Comparison of ENCODE assay signal across 10 cellular contexts in the genomic region with DNA sequence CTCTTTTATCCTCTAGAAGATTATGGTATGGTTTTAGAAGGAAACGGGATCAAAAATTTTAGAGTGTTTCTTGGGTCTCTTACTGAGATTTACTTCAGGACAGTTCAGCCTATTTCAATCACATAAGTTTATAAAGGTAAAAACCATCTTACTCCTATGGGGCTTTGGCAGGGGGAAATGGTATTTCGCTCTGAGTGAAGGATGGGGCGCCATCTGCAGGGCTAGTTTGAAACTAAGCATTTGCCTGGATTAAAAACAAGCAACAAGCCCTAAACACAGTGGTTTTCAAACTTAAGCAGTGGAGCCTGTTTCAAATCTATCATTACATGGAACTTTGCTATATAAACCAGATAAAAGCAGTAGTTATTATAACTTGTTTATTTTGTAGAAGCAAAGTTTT.
A peak's percentile ranks its signal among the peaks of the same experiment; 100 is the strongest.
DNase-seq lines count a peak whose midpoint lies in the region; ATAC-seq, FAIRE-seq and TF ChIP-seq lines count a peak whose summit lies in the region.
"Had no signal": no experiment of that assay in that cellular context is flagged by ENCODE, and none has a peak within 500 bp of the region (broad histone marks: within the 10 kb centered on the region; RNA-seq: fewer than 3 reads in every experiment).

No MANE protein-coding gene starts in this region.

- no peaks in the 10 kb centered on the region for H3K9me3 Mint-ChIP-seq in activated naive CD8-positive, alpha-beta T cell treated with anti-CD3 and anti-CD28 coated beads, Interleukin-2, amount 50 U/mL, for 24 hours
- no peaks in the 10 kb centered on the region for H3K9me3 Mint-ChIP-seq in activated naive CD8-positive, alpha-beta T cell treated with anti-CD3 and anti-CD28 coated beads for 36 hours

- no peak overlapping the region for H3K4me3 Mint-ChIP-seq in activated naive CD8-positive, alpha-beta T cell treated with anti-CD3 and anti-CD28 coated beads, Interleukin-2, amount 50 U/mL, for 24 hours
- no peak overlapping the region for H3K4me3 Mint-ChIP-seq in activated naive CD8-positive, alpha-beta T cell treated with anti-CD3 and anti-CD28 coated beads for 36 hours

- no peaks in the 10 kb centered on the region for H3K36me3 ChIP-seq in testis (ENCODE audit: low read depth, missing control alignments)
- no peaks in the 10 kb centered on the region for H3K36me3 ChIP-seq in effector memory CD4-positive, alpha-beta T cell (ENCODE audit: control insufficient read depth, insufficient read depth, low read length)
- H3K36me3 ChIP-seq: spleen had no signal

- H3K9me3 ChIP-seq in testis: no peaks in the 10 kb centered on the region
- no peaks in the 10 kb centered on the region for H3K9me3 ChIP-seq in effector memory CD4-positive, alpha-beta T cell (ENCODE audit: control insufficient read depth, low read length)
- H3K9me3 ChIP-seq: spleen had no signal

- peak; percentile 1 for DNase-seq in activated naive CD8-positive, alpha-beta T cell treated with anti-CD3 and anti-CD28 coated beads, Interleukin-2, amount 50 U/mL, for 24 hours
- no peak for DNase-seq in activated naive CD8-positive, alpha-beta T cell treated with anti-CD3 and anti-CD28 coated beads for 36 hours
- DNase-seq in NCI-H1105 treated with DMSO at 0.1 percent for 48 hours (lab: John Stamatoyannopoulos, UW) (peak; percentile 57), testis (peak; percentile 77), hippocampal formation (lab: John Stamatoyannopoulos, UW) (no peak)
- DNase-seq in effector memory CD4-positive, alpha-beta T cell: no peak
- DNase-seq: NK-92 treated with Interleukin-12 subunit alpha and Interleukin-12 subunit beta, amount 100 ng/mL, for 24 hours; spleen had no signal

- no peak for TF ChIP-seq POLR2A in testis (IDR thresholded peaks at IDR 0.05)

- H3K4me1 Mint-ChIP-seq in activated naive CD8-positive, alpha-beta T cell treated with anti-CD3 and anti-CD28 coated beads, Interleukin-2, amount 50 U/mL, for 24 hours: no peaks in the 10 kb centered on the region
- H3K4me1 Mint-ChIP-seq in activated naive CD8-positive, alpha-beta T cell treated with anti-CD3 and anti-CD28 coated beads for 36 hours: no peaks in the 10 kb centered on the region

- FAIRE-seq in colon (lab: Jason Lieb, UNC): peak; percentile 86

- no peaks in the 10 kb centered on the region for H3K4me1 ChIP-seq in testis
- H3K4me1 ChIP-seq in effector memory CD4-positive, alpha-beta T cell (ENCODE audit: control insufficient read depth, insufficient read depth, low read length, poor library complexity, severe bottlenecking): no peaks in the 10 kb centered on the region
- H3K4me1 ChIP-seq: spleen had no signal

- H3K27me3 ChIP-seq in testis: no peaks in the 10 kb centered on the region
- no peaks in the 10 kb centered on the region for H3K27me3 ChIP-seq in effector memory CD4-positive, alpha-beta T cell (replicated peaks; ENCODE audit: control insufficient read depth, insufficient read depth, low read length, poor library complexity, severe bottlenecking)
- H3K27me3 ChIP-seq: spleen had no signal

- H3K36me3 Mint-ChIP-seq in activated naive CD8-positive, alpha-beta T cell treated with anti-CD3 and anti-CD28 coated beads, Interleukin-2, amount 50 U/mL, for 24 hours (ENCODE audit: low read depth): no peaks in the 10 kb centered on the region
- no peaks in the 10 kb centered on the region for H3K36me3 Mint-ChIP-seq in activated naive CD8-positive, alpha-beta T cell treated with anti-CD3 and anti-CD28 coated beads for 36 hours

- ATAC-seq in activated naive CD8-positive, alpha-beta T cell treated with anti-CD3 and anti-CD28 coated beads, Interleukin-2, amount 50 U/mL, for 24 hours: no peak
- ATAC-seq in GM18861 (IDR thresholded peaks at IDR 0.05; ENCODE audit: unreplicated experiment): no peak

- no peak overlapping the region for H3K27ac ChIP-seq in testis
- H3K27ac ChIP-seq in effector memory CD4-positive, alpha-beta T cell (ENCODE audit: insufficient read depth, low read length, poor library complexity, severe bottlenecking): no peak overlapping the region
- H3K27ac ChIP-seq: spleen had no signal

- TF ChIP-seq CTCF in testis (IDR thresholded peaks at IDR 0.05): peak; percentile 24 to 48 (median 30)

- no peak overlapping the region for H3K27ac Mint-ChIP-seq in activated naive CD8-positive, alpha-beta T cell treated with anti-CD3 and anti-CD28 coated beads, Interleukin-2, amount 50 U/mL, for 24 hours
- H3K27ac Mint-ChIP-seq in activated naive CD8-positive, alpha-beta T cell treated with anti-CD3 and anti-CD28 coated beads for 36 hours: no peak overlapping the region

- no peak overlapping the region for H3K4me3 ChIP-seq in testis
- H3K4me3 ChIP-seq in effector memory CD4-positive, alpha-beta T cell (ENCODE audit: insufficient read depth, low read depth, low read length, poor library complexity, severe bottlenecking): no peak overlapping the region
- H3K4me3 ChIP-seq: spleen had no signal

- H3K27me3 Mint-ChIP-seq in activated naive CD8-positive, alpha-beta T cell treated with anti-CD3 and anti-CD28 coated beads, Interleukin-2, amount 50 U/mL, for 24 hours: no peaks in the 10 kb centered on the region
- H3K27me3 Mint-ChIP-seq in activated naive CD8-positive, alpha-beta T cell treated with anti-CD3 and anti-CD28 coated beads for 36 hours: no peaks in the 10 kb centered on the region

- intact Hi-C loops in testis (cut with DNase I; ENCODE audit: low total_unique reads): no loop called here

- WGBS in testis, 2 donors: 25 to 52% methylated on average over 3 of the region's 3 CpGs

Comparison
In these comparisons a context has a peak if more than half of its experiments do, and no peak if none do; other contexts are left out.
1. DNase-seq: peak in activated naive CD8-positive, alpha-beta T cell treated with anti-CD3 and anti-CD28 coated beads, Interleukin-2, amount 50 U/mL, for 24 hours (single experiment), NCI-H1105 treated with DMSO at 0.1 percent for 48 hours (single experiment) and testis (single experiment); none in activated naive CD8-positive, alpha-beta T cell treated with anti-CD3 and anti-CD28 coated beads for 36 hours (single experiment), hippocampal formation (0 of 2) and effector memory CD4-positive, alpha-beta T cell (0 of 3).